ENCODE assay signal across 1 cellular context in the genomic region with DNA sequence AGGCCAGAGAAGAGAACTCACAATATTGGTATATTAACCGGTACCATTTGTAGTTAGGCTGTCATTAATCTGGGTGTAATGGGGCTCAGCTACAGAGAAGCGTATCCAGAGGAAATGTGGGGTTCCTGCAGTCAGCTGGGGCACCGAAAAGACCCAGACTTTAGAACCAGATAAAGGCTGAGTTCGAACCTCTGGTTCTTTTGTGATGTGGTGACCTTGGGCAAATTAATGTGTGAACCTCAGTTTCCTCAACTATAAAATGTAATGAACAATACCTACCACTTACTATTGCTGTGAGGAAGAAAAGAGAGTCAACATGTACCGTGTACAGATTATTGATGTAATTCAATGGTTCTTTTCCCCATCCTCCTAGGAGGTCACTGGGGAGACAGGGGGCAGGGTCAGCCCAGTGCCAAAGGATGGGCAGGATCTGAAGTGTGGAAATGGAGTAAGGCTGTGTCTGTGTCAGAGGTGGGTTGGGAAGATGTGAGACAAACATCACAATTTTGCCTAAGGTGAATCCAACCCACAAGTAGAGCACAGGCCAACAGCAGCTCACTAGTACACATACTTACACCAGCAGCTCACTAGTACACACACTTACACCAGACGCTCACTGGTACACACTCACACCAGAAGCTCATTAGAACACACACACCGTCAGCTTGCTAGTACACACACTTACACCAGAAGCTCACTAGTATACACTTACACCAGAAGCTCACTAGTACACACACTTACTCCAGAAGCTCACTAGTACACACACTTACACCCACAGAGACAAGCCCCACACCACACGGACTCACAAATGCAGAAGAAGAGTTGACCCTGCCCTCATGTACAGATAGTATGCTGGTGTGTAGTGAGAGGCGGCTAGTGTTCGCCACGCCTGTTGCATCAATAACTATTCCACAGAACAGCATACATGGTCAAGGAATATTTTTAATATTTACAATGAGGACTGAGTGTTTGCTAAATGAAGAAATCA.
TF ChIP-seq lines count a peak whose summit lies in the region.

No MANE protein-coding gene starts in this region.

TF ChIP-seq in endothelial cell of umbilical vein, 7 proteins besides CTCF, POLR2A, EP300 and RAD21:
- TF ChIP-seq EZH2 (IDR thresholded peaks at IDR 0.05; ENCODE audit: borderline replicate concordance, low read depth, low read length, severe bottlenecking): no peak
- TF ChIP-seq POLR2AphosphoS5 (IDR thresholded peaks at IDR 0.05; ENCODE audit: insufficient read depth, low read depth, low read length): peak; percentile 4
